ENCODE assay signal across 9 cellular contexts in genomic region chr7:95545007-95545615, GRCh38. TPM values are rescaled to one million over a fixed set of nuclear protein-coding genes. Genes with fewer than 3 reads are reported as not detected.
DNase-seq lines count a peak whose midpoint lies in the region; ATAC-seq, FAIRE-seq and TF ChIP-seq lines count a peak whose summit lies in the region.
"Had no signal": no experiment of that assay in that cellular context is flagged by ENCODE, and none has a peak within 500 bp of the region (broad histone marks: within the 10 kb centered on the region; RNA-seq: fewer than 3 reads in every experiment).

No MANE protein-coding gene starts in this region.

- no peaks in the 10 kb centered on the region for H3K9me3 Mint-ChIP-seq in activated T-helper 1 cell treated with anti-CD3 and anti-CD28 coated beads, Interleukin-12 subunit alpha, Interleukin-12 subunit beta, Interleukin-2, Interleukin-4 antibody, amounts not matched to agents 30 ng/mL and 10 ng/mL and 1 ng/mL, durations not matched to agents 14 hours and 24 hours and 36 hours
- H3K9me3 Mint-ChIP-seq: activated B cell treated with CpG ODN at 0.5 μM for 24 hours had no signal

- peaks cover 7% of the 10 kb centered on the region for H3K27me3 Mint-ChIP-seq in activated T-helper 1 cell treated with anti-CD3 and anti-CD28 coated beads, Interleukin-12 subunit alpha, Interleukin-12 subunit beta, Interleukin-2, Interleukin-4 antibody, amounts not matched to agents 30 ng/mL and 10 ng/mL and 1 ng/mL, durations not matched to agents 14 hours and 24 hours and 36 hours (ENCODE audit: insufficient read depth)
- H3K27me3 Mint-ChIP-seq: activated B cell treated with CpG ODN at 0.5 μM for 24 hours had no signal

- ATAC-seq in aorta (ENCODE audit: low FRiP score) (peak; percentile 90), GM18858 (IDR thresholded peaks at IDR 0.05; ENCODE audit: unreplicated experiment) (no peak), HG03378 (IDR thresholded peaks at IDR 0.05; ENCODE audit: unreplicated experiment) (no peak)

- CTCF ChIA-PET in endothelial cell of umbilical vein (lab: Charles Lee): interaction anchor here (0.7 to 27.9 kb wide), 37 partner anchors 9 to 809 kb away, joined by 3 to 917 read pairs (median 4); partner anchors contain the start of gene DYNC1I1

- no peak overlapping the region for H3K4me3 Mint-ChIP-seq in activated T-helper 1 cell treated with anti-CD3 and anti-CD28 coated beads, Interleukin-12 subunit alpha, Interleukin-12 subunit beta, Interleukin-2, Interleukin-4 antibody, amounts not matched to agents 30 ng/mL and 10 ng/mL and 1 ng/mL, durations not matched to agents 14 hours and 24 hours and 36 hours
- H3K4me3 Mint-ChIP-seq: activated B cell treated with CpG ODN at 0.5 μM for 24 hours had no signal

- H3K4me3 ChIP-seq in GM12875 (ENCODE audit: low read depth, low read length): no peak overlapping the region
- no peak overlapping the region for H3K4me3 ChIP-seq in OCI-LY3 (ENCODE audit: low read length)
- peak overlapping the region in 2 of 3 experiments; percentile 26 to 69 for H3K4me3 ChIP-seq in endothelial cell of umbilical vein (replicated peaks in 1 of 3; ENCODE audit: insufficient read depth in 1 of 3, low read depth in 1 of 3, low read length in 3 of 3)
- H3K4me3 ChIP-seq in aorta (ENCODE audit: low read length in 2 of 2): peak overlapping the region; percentile 40 to 64

- H3K4me2 ChIP-seq in OCI-LY3 (ENCODE audit: low read length) (0 out of 2 replicates have a peak overlapping the region, but pooled peaks have one; percentile 17), endothelial cell of umbilical vein (ENCODE audit: insufficient read depth, low read length) (peak overlapping the region; percentile 91)

- H3K4me1 ChIP-seq in OCI-LY3 (ENCODE audit: low read length) (peaks cover 9% of the 10 kb centered on the region), endothelial cell of umbilical vein (ENCODE audit: control insufficient read depth, extremely low read depth, insufficient read depth, low read length) (peaks cover 9% of the 10 kb centered on the region), aorta (ENCODE audit: control insufficient read depth in 1 of 2, insufficient read depth in 2 of 2, low read length in 2 of 2) (peaks cover 4% of the 10 kb centered on the region in 2 donors)

- H3K36me3 ChIP-seq in OCI-LY3 (replicated peaks; ENCODE audit: low read depth, low read length) (no peaks in the 10 kb centered on the region), endothelial cell of umbilical vein (ENCODE audit: control insufficient read depth in 2 of 2, extremely low read depth in 1 of 2, insufficient read depth in 2 of 2, low read length in 2 of 2) (no peaks in the 10 kb centered on the region), aorta (ENCODE audit: control insufficient read depth in 1 of 2, insufficient read depth in 2 of 2, low read length in 1 of 2) (no peaks in the 10 kb centered on the region)

- POLR2A ChIA-PET in endothelial cell of umbilical vein (lab: Charles Lee): no interaction called here

- no peak overlapping the region for H3K27ac Mint-ChIP-seq in activated T-helper 1 cell treated with anti-CD3 and anti-CD28 coated beads, Interleukin-12 subunit alpha, Interleukin-12 subunit beta, Interleukin-2, Interleukin-4 antibody, amounts not matched to agents 30 ng/mL and 10 ng/mL and 1 ng/mL, durations not matched to agents 14 hours and 24 hours and 36 hours
- H3K27ac Mint-ChIP-seq: activated B cell treated with CpG ODN at 0.5 μM for 24 hours had no signal

- H3K9me1 ChIP-seq in endothelial cell of umbilical vein (replicated peaks; ENCODE audit: control insufficient read depth, extremely low read depth, insufficient read depth, low read length): no peaks in the 10 kb centered on the region

- TF ChIP-seq POLR2A in endothelial cell of umbilical vein (IDR thresholded peaks at IDR 0.05; ENCODE audit: low read depth, low read length): no peak

- no peak overlapping the region for H2AFZ ChIP-seq in OCI-LY3 (ENCODE audit: low read depth, low read length)
- peak overlapping the region; percentile 92 for H2AFZ ChIP-seq in endothelial cell of umbilical vein (ENCODE audit: low read depth, low read length)

- H3K27me3 ChIP-seq in OCI-LY3 (ENCODE audit: low read depth, low read length): peaks cover 7% of the 10 kb centered on the region
- H3K27me3 ChIP-seq in endothelial cell of umbilical vein (ENCODE audit: control insufficient read depth in 2 of 2, insufficient read depth in 2 of 2, low read length in 2 of 2): peaks cover 0 to 5% of the 10 kb centered on the region in 2 experiments
- H3K27me3 ChIP-seq in aorta (ENCODE audit: control insufficient read depth in 1 of 2, insufficient read depth in 2 of 2, low read length in 1 of 2): no peaks in the 10 kb centered on the region

- H3K9ac ChIP-seq in OCI-LY3 (ENCODE audit: low read length) (no peak overlapping the region), endothelial cell of umbilical vein (replicated peaks; ENCODE audit: extremely low read depth, insufficient read depth, low read length) (peak overlapping the region; percentile 67)

- no TSS peak for BruUV-seq in endothelial cell of umbilical vein (replicated peaks; lab: Mats Ljungman, UMichigan)

- H4K20me1 ChIP-seq in OCI-LY3 (ENCODE audit: insufficient read depth, low read length) (no peaks in the 10 kb centered on the region), endothelial cell of umbilical vein (replicated peaks; ENCODE audit: control insufficient read depth, extremely low read depth, insufficient read depth, low read length) (no peaks in the 10 kb centered on the region)

- TF ChIP-seq CTCF in GM12875 (IDR thresholded peaks at IDR 0.05; ENCODE audit: borderline replicate concordance, insufficient read depth, low read depth, low read length): 0 out of 2 replicates have a peak, but pooled peaks have one; percentile 14
- TF ChIP-seq CTCF in OCI-LY3 (IDR thresholded peaks at IDR 0.05; ENCODE audit: low read depth, low read length): peak; percentile 36
- peak; percentile 54 to 74 for TF ChIP-seq CTCF in endothelial cell of umbilical vein (IDR thresholded peaks at IDR 0.05; ENCODE audit: extremely low read depth in 1 of 2, insufficient read depth in 1 of 2, low read depth in 1 of 2, low read length in 2 of 2)

- H3K27ac ChIP-seq in OCI-LY3 (ENCODE audit: low read length) (no peak overlapping the region), endothelial cell of umbilical vein (ENCODE audit: insufficient read depth, low read depth, low read length) (peak overlapping the region; percentile 1), aorta (ENCODE audit: low read depth in 1 of 2, low read length in 2 of 2) (no peak overlapping the region)

- H3K9me3 ChIP-seq in OCI-LY3 (ENCODE audit: insufficient read depth, low read length) (no peaks in the 10 kb centered on the region), endothelial cell of umbilical vein (replicated peaks; ENCODE audit: control insufficient read depth, insufficient read depth, low read length) (no peaks in the 10 kb centered on the region), aorta (ENCODE audit: control insufficient read depth, low read length) (no peaks in the 10 kb centered on the region)

- H3K79me2 ChIP-seq in OCI-LY3 (ENCODE audit: low read length) (no peaks in the 10 kb centered on the region), endothelial cell of umbilical vein (ENCODE audit: control insufficient read depth, insufficient read depth, low read length) (no peaks in the 10 kb centered on the region)

- dilution Hi-C loops in endothelial cell of umbilical vein (cut with MboI; ENCODE audit: extremely low pct_ligation_motif_present, low sequenced_read_pairs): no loop called here

- DNase-seq in endothelial cell of umbilical vein (ENCODE audit: low read depth, low spot score): peak; percentile 83
- peak; percentile 57 for DNase-seq in middle frontal gyrus (ENCODE audit: extremely low spot score, low spot score)
- peak in 1 of 2 donors; percentile 45 for DNase-seq in aorta
- no peak for DNase-seq in activated T-helper 1 cell treated with anti-CD3 and anti-CD28 coated beads, Interleukin-12 subunit alpha, Interleukin-12 subunit beta, Interleukin-2, Interleukin-4 antibody, amounts not matched to agents 30 ng/mL and 10 ng/mL and 1 ng/mL, durations not matched to agents 14 hours and 24 hours and 36 hours (ENCODE audit: low spot score)
- DNase-seq: activated B cell treated with CpG ODN at 0.5 μM for 24 hours had no signal

- 2 to 5% methylated on average over 3 of the region's 3 CpGs for WGBS in aorta, 2 donors

- FAIRE-seq in endothelial cell of umbilical vein (lab: Jason Lieb, UNC): peak; percentile 83

- no peaks in the 10 kb centered on the region for H3K36me3 Mint-ChIP-seq in activated T-helper 1 cell treated with anti-CD3 and anti-CD28 coated beads, Interleukin-12 subunit alpha, Interleukin-12 subunit beta, Interleukin-2, Interleukin-4 antibody, amounts not matched to agents 30 ng/mL and 10 ng/mL and 1 ng/mL, durations not matched to agents 14 hours and 24 hours and 36 hours (ENCODE audit: low read depth)

- intact Hi-C loops in endothelial cell of umbilical vein (cut with micrococcal nuclease) (loop anchor here (1.0 to 2.0 kb wide), 2 partner anchors 64 to 139 kb away; no protein-coding TSS in a partner anchor), aorta (cut with DNase I) (loop anchor here in 1 of 2 donors (5.0 kb wide), 1 partner anchor 52 kb away; the partner anchor contains the start of gene PDK4)
- intact Hi-C loops in activated T-helper 1 cell treated with anti-CD3 and anti-CD28 coated beads, Interleukin-12 subunit alpha, Interleukin-12 subunit beta, Interleukin-2, Interleukin-4 antibody, amounts not matched to agents 30 ng/mL and 10 ng/mL and 1 ng/mL, durations not matched to agents 14 hours and 24 hours and 36 hours (cut with micrococcal nuclease): no loop called here

- no peaks in the 10 kb centered on the region for H3K4me1 Mint-ChIP-seq in activated T-helper 1 cell treated with anti-CD3 and anti-CD28 coated beads, Interleukin-12 subunit alpha, Interleukin-12 subunit beta, Interleukin-2, Interleukin-4 antibody, amounts not matched to agents 30 ng/mL and 10 ng/mL and 1 ng/mL, durations not matched to agents 14 hours and 24 hours and 36 hours (ENCODE audit: low read depth)

RNA-seq across cellular contexts. Expression of gene PDK4, which starts 51.2 kb away (rescaled TPM):
- total RNA-seq in endothelial cell of umbilical vein (1.2 and 2.5 TPM in 2 replicates), aorta (100 to 1,000 TPM in 1 of 2 donors, 10 to 100 TPM in 1; 34.1 to 294 TPM)
- polyA plus RNA-seq in endothelial cell of umbilical vein (0.51 and 0.75 TPM in 2 replicates), aorta (100 to 1,000 TPM; 108 to 126 TPM)
- polyA plus RNA-seq in endothelial cell of umbilical vein (2011; cell fraction: cytosol; rRNA removed): 0.59 and 0.83 TPM in 2 replicates
- polyA plus RNA-seq in endothelial cell of umbilical vein (2011; cell fraction: nucleus; rRNA removed): 1.6 and 2.4 TPM in 2 replicates
- polyA plus RNA-seq in endothelial cell of umbilical vein (2012): 0.71 and 1.7 TPM in 2 replicates
- 1.2 and 1.4 TPM in 2 replicates for polyA minus RNA-seq in endothelial cell of umbilical vein
- 85.2 TPM for polyA minus RNA-seq in endothelial cell of umbilical vein (2011; cell fraction: cytosol; rRNA and poly(A)+ RNA removed)
- 3.9 and 5.0 TPM in 2 replicates for polyA minus RNA-seq in endothelial cell of umbilical vein (2011; cell fraction: nucleus; rRNA and poly(A)+ RNA removed)
- total RNA-seq in activated T-helper 1 cell treated with anti-CD3 and anti-CD28 coated beads, Interleukin-12 subunit alpha, Interleukin-12 subunit beta, Interleukin-2, Interleukin-4 antibody, amounts not matched to agents 30 ng/mL and 10 ng/mL and 1 ng/mL, durations not matched to agents 14 hours and 24 hours and 36 hours: not detected in 2 replicates

RNA-seq across cellular contexts. Expression of gene ASB4, which starts 59.4 kb away (rescaled TPM):
- not detected in 2 replicates for total RNA-seq in endothelial cell of umbilical vein
- polyA plus RNA-seq in endothelial cell of umbilical vein: not detected in 2 replicates
- not detected in 2 replicates for polyA plus RNA-seq in endothelial cell of umbilical vein (2011; cell fraction: cytosol; rRNA removed)
- not detected in 2 replicates for polyA plus RNA-seq in endothelial cell of umbilical vein (2011; cell fraction: nucleus; rRNA removed)
- not detected in 2 replicates for polyA plus RNA-seq in endothelial cell of umbilical vein (2012)
- not detected in 2 replicates for polyA minus RNA-seq in endothelial cell of umbilical vein
- not detected for polyA minus RNA-seq in endothelial cell of umbilical vein (2011; cell fraction: cytosol; rRNA and poly(A)+ RNA removed)
- polyA minus RNA-seq in endothelial cell of umbilical vein (2011; cell fraction: nucleus; rRNA and poly(A)+ RNA removed): not detected in 2 replicates
- not detected for total RNA-seq in aorta
- polyA plus RNA-seq in aorta: not detected
- not detected in 2 replicates for total RNA-seq in activated T-helper 1 cell treated with anti-CD3 and anti-CD28 coated beads, Interleukin-12 subunit alpha, Interleukin-12 subunit beta, Interleukin-2, Interleukin-4 antibody, amounts not matched to agents 30 ng/mL and 10 ng/mL and 1 ng/mL, durations not matched to agents 14 hours and 24 hours and 36 hours
- total RNA-seq: activated B cell treated with CpG ODN at 0.5 μM for 24 hours had no signal

Comparison
In these comparisons a context has a peak if more than half of its experiments do, and no peak if none do; other contexts are left out.
1. H3K4me3 ChIP-seq: peak in endothelial cell of umbilical vein (2 of 3) and aorta (2 of 2); none in GM12875 (single experiment) and OCI-LY3 (single experiment).
2. CTCF ChIP-seq: peak in every context shown above with its lines; median percentile 64 in endothelial cell of umbilical vein; 36 in OCI-LY3; 14 in GM12875.
3. RNA of gene PDK4, which starts 51.2 kb away (total RNA-seq): 34.1 to 294 TPM in aorta; 1.2 to 2.5 TPM in endothelial cell of umbilical vein and not detected in activated T-helper 1 cell treated with anti-CD3 and anti-CD28 coated beads, Interleukin-12 subunit alpha, Interleukin-12 subunit beta, Interleukin-2, Interleukin-4 antibody, amounts not matched to agents 30 ng/mL and 10 ng/mL and 1 ng/mL, durations not matched to agents 14 hours and 24 hours and 36 hours; every median in the first group is over 10 times any median in the second.